16 cellular contexts compared by ENCODE assay signal in genomic region chr10:65798133-65798532, GRCh38.
"Had no signal": no experiment of that assay in that cellular context is flagged by ENCODE, and none has a peak within 500 bp of the region (broad histone marks: within the 10 kb centered on the region; RNA-seq: fewer than 3 reads in every experiment).

No MANE protein-coding gene starts in this region.

- H3K27me3 ChIP-seq: body of pancreas, gastrocnemius medialis, heart right ventricle, thyroid gland had no signal

- H3K36me3 ChIP-seq: gastrocnemius medialis, heart right ventricle, thyroid gland had no signal

- H3K9me3 ChIP-seq: body of pancreas, gastrocnemius medialis, heart right ventricle, thyroid gland had no signal

- H3K27ac ChIP-seq: body of pancreas, gastrocnemius medialis, heart right ventricle, thyroid gland had no signal

- H3K4me1 ChIP-seq: gastrocnemius medialis, heart right ventricle, thyroid gland had no signal

- ATAC-seq: body of pancreas; gastrocnemius medialis; heart right ventricle; left lobe of liver; naive thymus-derived CD8-positive, alpha-beta T cell; stimulated activated memory B cell treated with anti-CD40 and anti-IgM and Interleukin-4, amounts not matched to agents 10 μg/mL and 1 μg/mL and 100 μg/mL, for 72 hours had no signal

- DNase-seq: activated CD4-positive, alpha-beta T cell treated with anti-CD3 and anti-CD28 coated beads, Interleukin-2, amount 10 ng/mL, durations not matched to agents 7 days and 5 days; activated CD8-positive, alpha-beta memory T cell treated with anti-CD3 and anti-CD28 coated beads for 24 hours; activated gamma-delta T cell treated with Interleukin-2 at 50 U/mL for 16 hours; amygdala; body of pancreas; caudate nucleus; erythroblast; gastrocnemius medialis; heart right ventricle; naive thymus-derived CD8-positive, alpha-beta T cell; retina; stimulated activated CD4-positive, alpha-beta T cell treated with anti-CD3 and anti-CD28 coated beads, Interleukin-12 subunit alpha, Interleukin-12 subunit beta, amount 100 ng/mL, for 4 hours; thyroid gland had no signal

- FAIRE-seq: colon had no signal

- H3K4me3 ChIP-seq: body of pancreas, gastrocnemius medialis, heart right ventricle, thyroid gland had no signal
